17 cellular contexts compared by ENCODE assay signal in the genomic region with DNA sequence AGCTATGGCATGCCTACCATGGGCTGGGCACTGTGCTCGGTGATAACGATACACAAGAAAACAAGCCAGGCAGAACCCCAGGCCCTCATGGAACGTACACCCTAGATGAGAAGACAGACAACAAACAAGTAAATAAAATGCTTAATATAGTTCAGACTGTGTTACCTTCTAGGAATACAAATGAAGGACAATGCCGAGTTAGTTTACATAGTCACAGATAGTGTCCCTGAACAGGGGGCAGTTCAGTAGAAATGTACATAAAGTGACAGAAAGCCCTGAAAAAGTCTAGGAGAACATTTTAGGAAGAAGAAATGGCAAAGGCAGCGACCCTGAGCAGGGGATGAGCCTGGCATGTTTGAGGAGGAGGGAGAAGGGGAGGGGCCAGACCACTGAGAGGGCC. TPM values are rescaled to one million over a fixed set of nuclear protein-coding genes. Genes with fewer than 3 reads are reported as not detected.
A peak's percentile ranks its signal among the peaks of the same experiment; 100 is the strongest.
DNase-seq lines count a peak whose midpoint lies in the region; ATAC-seq and TF ChIP-seq lines count a peak whose summit lies in the region.
"Had no signal": no experiment of that assay in that cellular context is flagged by ENCODE, and none has a peak within 500 bp of the region (broad histone marks: within the 10 kb centered on the region; RNA-seq: fewer than 3 reads in every experiment).

No MANE protein-coding gene starts in this region.

- H3K4me3 Mint-ChIP-seq in CD4-positive, CD25-positive, alpha-beta regulatory T cell = no peak overlapping the region
- H3K4me3 Mint-ChIP-seq in glutamatergic neuron (ENCODE audit: unreplicated experiment) = peak overlapping the region; percentile 49
- no peak overlapping the region for H3K4me3 Mint-ChIP-seq in stimulated activated effector memory CD8-positive, alpha-beta T cell treated with anti-CD3 and anti-CD28 coated beads, Interleukin-12 subunit alpha, Interleukin-12 subunit beta, amount 100 ng/mL, for 72 hours
- no peak overlapping the region for H3K4me3 Mint-ChIP-seq in naive thymus-derived CD4-positive, alpha-beta T cell
- H3K4me3 Mint-ChIP-seq: CD4-positive, alpha-beta T cell had no signal

- H3K27ac ChIP-seq in CD4-positive, CD25-positive, alpha-beta regulatory T cell (ENCODE audit: insufficient read depth, low read length, poor library complexity, severe bottlenecking) = no peak overlapping the region
- peak overlapping the region; percentile 93 for H3K27ac ChIP-seq in RWPE2 (ENCODE audit: poor library complexity, severe bottlenecking)
- H3K27ac ChIP-seq in testis = no peak overlapping the region
- no peak overlapping the region for H3K27ac ChIP-seq in naive thymus-derived CD4-positive, alpha-beta T cell (ENCODE audit: low read depth, low read length)

- no peaks in the 10 kb centered on the region for H3K9me3 ChIP-seq in CD4-positive, CD25-positive, alpha-beta regulatory T cell (ENCODE audit: control insufficient read depth in 2 of 2, low read length in 2 of 2)
- H3K9me3 ChIP-seq in RWPE2 (ENCODE audit: severe bottlenecking) (no peaks in the 10 kb centered on the region), testis (no peaks in the 10 kb centered on the region)
- H3K9me3 ChIP-seq in naive thymus-derived CD4-positive, alpha-beta T cell (ENCODE audit: control insufficient read depth in 2 of 3, low read length in 3 of 3) = no peaks in the 10 kb centered on the region
- H3K9me3 ChIP-seq: MG63 had no signal

- no peak for DNase-seq in CD4-positive, CD25-positive, alpha-beta regulatory T cell
- DNase-seq in RWPE2 (ENCODE audit: low spot score) (no peak), glutamatergic neuron (no peak), testis (no peak), NCI-H69 (lab: John Stamatoyannopoulos, UW) (no peak)
- no peak for DNase-seq in stimulated activated effector memory CD8-positive, alpha-beta T cell treated with anti-CD3 and anti-CD28 coated beads, Interleukin-12 subunit alpha, Interleukin-12 subunit beta, amount 100 ng/mL, for 72 hours (ENCODE audit: low spot score in 2 of 2)
- DNase-seq in naive thymus-derived CD4-positive, alpha-beta T cell = no peak
- DNase-seq: AML-193; CD4-positive, alpha-beta T cell; DMS79 treated with DMSO at 0.1 percent for 48 hours; GOT3; MG63; NCI-H1092 treated with DMSO at 0.1 percent for 48 hours; NCI-H1930; NCI-H510A; Right ventricle myocardium superior had no signal

- peaks cover 15% of the 10 kb centered on the region for H3K36me3 Mint-ChIP-seq in CD4-positive, CD25-positive, alpha-beta regulatory T cell
- H3K36me3 Mint-ChIP-seq in glutamatergic neuron (ENCODE audit: unreplicated experiment) = no peaks in the 10 kb centered on the region
- no peaks in the 10 kb centered on the region for H3K36me3 Mint-ChIP-seq in stimulated activated effector memory CD8-positive, alpha-beta T cell treated with anti-CD3 and anti-CD28 coated beads, Interleukin-12 subunit alpha, Interleukin-12 subunit beta, amount 100 ng/mL, for 72 hours
- H3K36me3 Mint-ChIP-seq in naive thymus-derived CD4-positive, alpha-beta T cell = peaks cover 0 to 17% (median 0%) of the 10 kb centered on the region in 5 donors

- no peaks in the 10 kb centered on the region for H3K27me3 Mint-ChIP-seq in CD4-positive, CD25-positive, alpha-beta regulatory T cell
- peaks cover 7% of the 10 kb centered on the region for H3K27me3 Mint-ChIP-seq in glutamatergic neuron (ENCODE audit: unreplicated experiment)
- no peaks in the 10 kb centered on the region for H3K27me3 Mint-ChIP-seq in naive thymus-derived CD4-positive, alpha-beta T cell
- H3K27me3 Mint-ChIP-seq: CD4-positive, alpha-beta T cell had no signal

- H3K4me3 ChIP-seq in CD4-positive, CD25-positive, alpha-beta regulatory T cell (ENCODE audit: low read depth, low read length) = no peak overlapping the region
- H3K4me3 ChIP-seq in RWPE2 (ENCODE audit: severe bottlenecking) = no peak overlapping the region
- H3K4me3 ChIP-seq in testis = no peak overlapping the region
- H3K4me3 ChIP-seq in naive thymus-derived CD4-positive, alpha-beta T cell (ENCODE audit: low read length) = no peak overlapping the region
- H3K4me3 ChIP-seq: MG63 had no signal

- H3K4me1 ChIP-seq in CD4-positive, CD25-positive, alpha-beta regulatory T cell (ENCODE audit: control insufficient read depth, insufficient read depth, low read length, poor library complexity, severe bottlenecking) = peaks cover 11% of the 10 kb centered on the region
- peaks cover 35% of the 10 kb centered on the region for H3K4me1 ChIP-seq in RWPE2 (ENCODE audit: insufficient read depth, poor library complexity, severe bottlenecking)
- H3K4me1 ChIP-seq in testis = peaks cover 25% of the 10 kb centered on the region
- H3K4me1 ChIP-seq in naive thymus-derived CD4-positive, alpha-beta T cell (ENCODE audit: control insufficient read depth in 2 of 2, insufficient read depth in 2 of 2, low read length in 2 of 2) = peaks cover 11 to 42% of the 10 kb centered on the region in 2 donors

- peaks cover 16% of the 10 kb centered on the region for H3K36me3 ChIP-seq in CD4-positive, CD25-positive, alpha-beta regulatory T cell (ENCODE audit: control insufficient read depth, insufficient read depth, low read length)
- H3K36me3 ChIP-seq in RWPE2 (ENCODE audit: low read depth) (peaks cover 42% of the 10 kb centered on the region; the same call in 1 of the 2 replicates), testis (ENCODE audit: low read depth, missing control alignments) (no peaks in the 10 kb centered on the region)
- H3K36me3 ChIP-seq in naive thymus-derived CD4-positive, alpha-beta T cell (ENCODE audit: control insufficient read depth in 2 of 3, insufficient read depth in 3 of 3, low read length in 3 of 3) = no peaks in the 10 kb centered on the region

- H3K27me3 ChIP-seq in CD4-positive, CD25-positive, alpha-beta regulatory T cell (ENCODE audit: control insufficient read depth, insufficient read depth, low read length) = no peaks in the 10 kb centered on the region
- no peaks in the 10 kb centered on the region for H3K27me3 ChIP-seq in RWPE2 (ENCODE audit: insufficient read depth, poor library complexity, severe bottlenecking)
- no peaks in the 10 kb centered on the region for H3K27me3 ChIP-seq in testis
- no peaks in the 10 kb centered on the region for H3K27me3 ChIP-seq in naive thymus-derived CD4-positive, alpha-beta T cell (ENCODE audit: control insufficient read depth in 2 of 2, insufficient read depth in 2 of 2, low read length in 2 of 2)
- H3K27me3 ChIP-seq: MG63 had no signal

- CTCF ChIA-PET in naive thymus-derived CD4-positive, alpha-beta T cell (lab: Charles Lee) = interaction anchor here (1.1 to 12.5 kb wide), 5 partner anchors 11 to 114 kb away, joined by 3 to 243 read pairs (median 4); no protein-coding TSS in a partner anchor

- no peak for TF ChIP-seq POLR2A in testis (IDR thresholded peaks at IDR 0.05)

- intact Hi-C loops in testis (cut with DNase I; ENCODE audit: low total_unique reads) = no loop called here
- intact Hi-C loops in naive thymus-derived CD4-positive, alpha-beta T cell (cut with micrococcal nuclease) = no loop called here

- H3K9me3 Mint-ChIP-seq in CD4-positive, CD25-positive, alpha-beta regulatory T cell = no peaks in the 10 kb centered on the region
- H3K9me3 Mint-ChIP-seq in glutamatergic neuron (ENCODE audit: unreplicated experiment) = no peaks in the 10 kb centered on the region
- H3K9me3 Mint-ChIP-seq in stimulated activated effector memory CD8-positive, alpha-beta T cell treated with anti-CD3 and anti-CD28 coated beads, Interleukin-12 subunit alpha, Interleukin-12 subunit beta, amount 100 ng/mL, for 72 hours = no peaks in the 10 kb centered on the region
- peaks cover 0 to 2% (median 0%) of the 10 kb centered on the region in 11 donors for H3K9me3 Mint-ChIP-seq in naive thymus-derived CD4-positive, alpha-beta T cell
- H3K9me3 Mint-ChIP-seq: CD4-positive, alpha-beta T cell had no signal

- peak overlapping the region in 2 of 3 donors; percentile 26 to 88 for H3K27ac Mint-ChIP-seq in CD4-positive, CD25-positive, alpha-beta regulatory T cell
- no peak overlapping the region for H3K27ac Mint-ChIP-seq in glutamatergic neuron (ENCODE audit: unreplicated experiment)
- H3K27ac Mint-ChIP-seq in stimulated activated effector memory CD8-positive, alpha-beta T cell treated with anti-CD3 and anti-CD28 coated beads, Interleukin-12 subunit alpha, Interleukin-12 subunit beta, amount 100 ng/mL, for 72 hours = peak overlapping the region; percentile 63
- peak overlapping the region in 4 of 9 donors; percentile 20 to 88 (median 68) for H3K27ac Mint-ChIP-seq in naive thymus-derived CD4-positive, alpha-beta T cell
- H3K27ac Mint-ChIP-seq: CD4-positive, alpha-beta T cell had no signal

- 85 to 94% methylated on average over 5 of the region's 5 CpGs for WGBS in testis, 2 donors

- POLR2A ChIA-PET in naive thymus-derived CD4-positive, alpha-beta T cell (lab: Charles Lee) = interaction anchor here (0.5 to 8.0 kb wide), 5 partner anchors 20 to 107 kb away, joined by 3 to 122 read pairs (median 5); no protein-coding TSS in a partner anchor

- no peak for ATAC-seq in CD4-positive, CD25-positive, alpha-beta regulatory T cell (ENCODE audit: low read depth in 2 of 2)
- ATAC-seq in RWPE2 (ENCODE audit: low read depth) = no peak
- ATAC-seq in stimulated activated effector memory CD8-positive, alpha-beta T cell treated with anti-CD3 and anti-CD28 coated beads, Interleukin-12 subunit alpha, Interleukin-12 subunit beta, amount 100 ng/mL, for 72 hours = no peak
- no peak for ATAC-seq in naive thymus-derived CD4-positive, alpha-beta T cell
- ATAC-seq: Panc1 had no signal

- H3K4me1 Mint-ChIP-seq in CD4-positive, CD25-positive, alpha-beta regulatory T cell = peaks cover 21 to 45% (median 24%) of the 10 kb centered on the region in 4 donors
- H3K4me1 Mint-ChIP-seq in glutamatergic neuron (ENCODE audit: low read depth, unreplicated experiment) = peaks cover 7% of the 10 kb centered on the region
- H3K4me1 Mint-ChIP-seq in stimulated activated effector memory CD8-positive, alpha-beta T cell treated with anti-CD3 and anti-CD28 coated beads, Interleukin-12 subunit alpha, Interleukin-12 subunit beta, amount 100 ng/mL, for 72 hours = peaks cover 77% of the 10 kb centered on the region
- H3K4me1 Mint-ChIP-seq in naive thymus-derived CD4-positive, alpha-beta T cell = peaks cover 34 to 81% (median 58%) of the 10 kb centered on the region in 7 donors

- no peak for TF ChIP-seq CTCF in RWPE2 (IDR thresholded peaks at IDR 0.05; ENCODE audit: poor library complexity, severe bottlenecking)
- no peak for TF ChIP-seq CTCF in glutamatergic neuron (IDR thresholded peaks at IDR 0.05; ENCODE audit: partially characterized antibody, unreplicated experiment)
- TF ChIP-seq CTCF in testis (IDR thresholded peaks at IDR 0.05) = no peak

RNA-seq across cellular contexts. Expression of a gene that starts 21.7 kb away (rescaled TPM):
- total RNA-seq in CD4-positive, CD25-positive, alpha-beta regulatory T cell = 2.5 TPM
- polyA plus RNA-seq in CD4-positive, CD25-positive, alpha-beta regulatory T cell = 1 to 10 TPM in 3 of 4 donors, under 1 TPM in 1; 0.54 to 3.2 (median 1.7) TPM
- total RNA-seq in glutamatergic neuron (ENCODE audit: unreplicated experiment) (0.81 TPM), testis (10 to 100 TPM in 1 of 2 donors, 1 to 10 TPM in 1; 9.5 to 11.8 TPM)
- 11.9 TPM for polyA plus RNA-seq in testis (ENCODE audit: insufficient read depth, low read depth, low replicate concordance)
- 10 to 100 TPM in 1 of 5 experiments, 1 to 10 TPM in 4; 6.8 to 10.8 (median 8.0) TPM for total RNA-seq in naive thymus-derived CD4-positive, alpha-beta T cell
- polyA plus RNA-seq in naive thymus-derived CD4-positive, alpha-beta T cell = 1 to 10 TPM; 1.8 to 3.6 TPM
